23 cellular contexts compared by ENCODE assay signal in genomic region chr14:22381751-22382150, GRCh38.
"Had no signal": no experiment of that assay in that cellular context is flagged by ENCODE, and none has a peak within 500 bp of the region (broad histone marks: within the 10 kb centered on the region; RNA-seq: fewer than 3 reads in every experiment).

No MANE protein-coding gene starts in this region.

- H3K36me3 ChIP-seq: breast epithelium, esophagus muscularis mucosa, neural progenitor cell, upper lobe of right lung had no signal

- H3K4me1 ChIP-seq: breast epithelium had no signal

- H3K4me3 Mint-ChIP-seq: activated naive CD8-positive, alpha-beta T cell treated with anti-CD3 and anti-CD28 coated beads, Interleukin-2, amount 10 ng/mL, durations not matched to agents 7 days and 5 days; activated T-cell treated with anti-CD3 and anti-CD28 coated beads, Interleukin-2, amount 50 U/mL, for 24 hours; central memory CD8-positive, alpha-beta T cell; neural progenitor cell had no signal

- H3K4me3 ChIP-seq: breast epithelium, esophagus muscularis mucosa, neural progenitor cell, upper lobe of right lung had no signal

- H3K4me2 ChIP-seq: neural progenitor cell had no signal

- H3K27me3 ChIP-seq: breast epithelium, esophagus muscularis mucosa, neural progenitor cell, upper lobe of right lung had no signal

- H3K36me3 Mint-ChIP-seq: activated naive CD8-positive, alpha-beta T cell treated with anti-CD3 and anti-CD28 coated beads, Interleukin-2, amount 10 ng/mL, durations not matched to agents 7 days and 5 days; naive thymus-derived CD4-positive, alpha-beta T cell; neural progenitor cell had no signal

- H3K9me3 ChIP-seq: breast epithelium, esophagus muscularis mucosa, upper lobe of right lung had no signal

- FAIRE-seq: colon, frontal cortex had no signal

- H3K27me3 Mint-ChIP-seq: activated naive CD8-positive, alpha-beta T cell treated with anti-CD3 and anti-CD28 coated beads, Interleukin-2, amount 10 ng/mL, durations not matched to agents 7 days and 5 days; activated T-cell treated with anti-CD3 and anti-CD28 coated beads, Interleukin-2, amount 50 U/mL, for 24 hours; activated T-helper 17 cell treated with anti-CD3 and anti-CD28 coated beads, Interleukin-2, amount 50 U/mL, for 72 hours; central memory CD8-positive, alpha-beta T cell; naive thymus-derived CD4-positive, alpha-beta T cell had no signal

- H3K9ac ChIP-seq: neural progenitor cell had no signal

- H3K4me1 Mint-ChIP-seq: activated naive CD8-positive, alpha-beta T cell treated with anti-CD3 and anti-CD28 coated beads, Interleukin-2, amount 10 ng/mL, durations not matched to agents 7 days and 5 days; activated T-helper 17 cell treated with anti-CD3 and anti-CD28 coated beads, Interleukin-2, amount 50 U/mL, for 72 hours; central memory CD8-positive, alpha-beta T cell had no signal

- H3K27ac ChIP-seq: breast epithelium, esophagus muscularis mucosa, neural progenitor cell, upper lobe of right lung had no signal

- DNase-seq: activated CD8-positive, alpha-beta memory T cell treated with anti-CD3 and anti-CD28 coated beads for 24 hours; activated CD8-positive, alpha-beta memory T cell treated with anti-CD3 and anti-CD28 coated beads, Interleukin-2, amount 50 U/mL, for 4 hours; activated naive CD4-positive, alpha-beta T cell; activated naive CD8-positive, alpha-beta T cell treated with anti-CD3 and anti-CD28 coated beads, Interleukin-2, amount 10 ng/mL, durations not matched to agents 7 days and 5 days; activated T-cell treated with anti-CD3 and anti-CD28 coated beads, Interleukin-2, amount 50 U/mL, for 24 hours; amniotic stem cell; effector memory CD4-positive, alpha-beta T cell; hypothalamus; left ventricle myocardium superior; naive thymus-derived CD4-positive, alpha-beta T cell; retina; stimulated activated CD4-positive, alpha-beta T cell treated with anti-CD3 and anti-CD28 coated beads, Interleukin-2, amount 100 ng/mL, for 48 hours; stimulated activated CD8-positive, alpha-beta memory T cell treated with anti-CD3 and anti-CD28 coated beads, Interleukin-4, amount 100 ng/mL, for 48 hours; stimulated activated naive CD4-positive, alpha-beta T cell; T-helper 9 cell; upper lobe of right lung had no signal

- H3K9me3 Mint-ChIP-seq: activated naive CD8-positive, alpha-beta T cell treated with anti-CD3 and anti-CD28 coated beads, Interleukin-2, amount 10 ng/mL, durations not matched to agents 7 days and 5 days; activated T-cell treated with anti-CD3 and anti-CD28 coated beads, Interleukin-2, amount 50 U/mL, for 24 hours; activated T-helper 17 cell treated with anti-CD3 and anti-CD28 coated beads, Interleukin-2, amount 50 U/mL, for 72 hours; central memory CD8-positive, alpha-beta T cell; naive thymus-derived CD4-positive, alpha-beta T cell; neural progenitor cell had no signal

- ATAC-seq: activated T-helper 17 cell treated with anti-CD3 and anti-CD28 coated beads, Interleukin-2, amount 50 U/mL, for 72 hours; left ventricle myocardium superior; naive thymus-derived CD4-positive, alpha-beta T cell had no signal

- H3K27ac Mint-ChIP-seq: activated naive CD8-positive, alpha-beta T cell treated with anti-CD3 and anti-CD28 coated beads, Interleukin-2, amount 10 ng/mL, durations not matched to agents 7 days and 5 days; activated T-helper 17 cell treated with anti-CD3 and anti-CD28 coated beads, Interleukin-2, amount 50 U/mL, for 72 hours had no signal

- H2AFZ ChIP-seq: neural progenitor cell had no signal
